1 cellular context compared by ENCODE assay signal in the genomic region with DNA sequence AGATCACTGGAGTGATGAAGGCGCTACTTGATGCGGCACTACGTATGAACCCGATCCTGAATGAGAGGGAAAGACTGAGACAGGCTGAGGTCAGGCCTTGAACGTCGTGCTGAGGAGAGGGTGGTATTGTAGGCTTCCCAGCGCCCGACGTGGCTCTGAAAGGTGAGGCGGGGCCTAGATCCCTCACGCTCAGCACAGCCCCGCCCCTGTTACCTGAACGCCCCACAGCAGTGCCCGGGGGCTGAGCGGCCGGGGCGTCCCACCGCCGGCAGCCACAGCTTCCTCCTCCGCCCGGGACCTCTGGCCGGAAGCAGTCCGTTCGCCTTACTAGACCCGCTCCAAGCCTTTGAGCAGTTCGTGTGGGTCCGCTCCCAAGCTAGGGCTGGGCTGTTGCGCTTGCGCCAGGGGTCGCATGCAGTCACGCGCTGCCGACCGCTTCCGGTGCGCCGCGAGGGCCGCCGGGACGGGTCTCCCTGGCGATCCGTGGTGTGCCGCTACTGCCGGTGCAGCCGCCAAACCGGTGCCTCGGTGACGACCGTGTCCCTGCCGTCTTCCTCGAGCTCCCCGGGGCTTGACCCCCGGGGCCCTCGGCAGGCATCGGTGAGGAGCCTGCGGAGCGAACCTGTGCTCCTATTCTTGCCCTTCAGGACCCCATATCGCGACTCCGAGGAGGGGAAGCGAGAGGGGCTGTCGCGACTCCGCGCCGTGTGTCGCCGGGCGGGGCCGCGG.
TF ChIP-seq lines count a peak whose summit lies in the region.

A gene with protein sequence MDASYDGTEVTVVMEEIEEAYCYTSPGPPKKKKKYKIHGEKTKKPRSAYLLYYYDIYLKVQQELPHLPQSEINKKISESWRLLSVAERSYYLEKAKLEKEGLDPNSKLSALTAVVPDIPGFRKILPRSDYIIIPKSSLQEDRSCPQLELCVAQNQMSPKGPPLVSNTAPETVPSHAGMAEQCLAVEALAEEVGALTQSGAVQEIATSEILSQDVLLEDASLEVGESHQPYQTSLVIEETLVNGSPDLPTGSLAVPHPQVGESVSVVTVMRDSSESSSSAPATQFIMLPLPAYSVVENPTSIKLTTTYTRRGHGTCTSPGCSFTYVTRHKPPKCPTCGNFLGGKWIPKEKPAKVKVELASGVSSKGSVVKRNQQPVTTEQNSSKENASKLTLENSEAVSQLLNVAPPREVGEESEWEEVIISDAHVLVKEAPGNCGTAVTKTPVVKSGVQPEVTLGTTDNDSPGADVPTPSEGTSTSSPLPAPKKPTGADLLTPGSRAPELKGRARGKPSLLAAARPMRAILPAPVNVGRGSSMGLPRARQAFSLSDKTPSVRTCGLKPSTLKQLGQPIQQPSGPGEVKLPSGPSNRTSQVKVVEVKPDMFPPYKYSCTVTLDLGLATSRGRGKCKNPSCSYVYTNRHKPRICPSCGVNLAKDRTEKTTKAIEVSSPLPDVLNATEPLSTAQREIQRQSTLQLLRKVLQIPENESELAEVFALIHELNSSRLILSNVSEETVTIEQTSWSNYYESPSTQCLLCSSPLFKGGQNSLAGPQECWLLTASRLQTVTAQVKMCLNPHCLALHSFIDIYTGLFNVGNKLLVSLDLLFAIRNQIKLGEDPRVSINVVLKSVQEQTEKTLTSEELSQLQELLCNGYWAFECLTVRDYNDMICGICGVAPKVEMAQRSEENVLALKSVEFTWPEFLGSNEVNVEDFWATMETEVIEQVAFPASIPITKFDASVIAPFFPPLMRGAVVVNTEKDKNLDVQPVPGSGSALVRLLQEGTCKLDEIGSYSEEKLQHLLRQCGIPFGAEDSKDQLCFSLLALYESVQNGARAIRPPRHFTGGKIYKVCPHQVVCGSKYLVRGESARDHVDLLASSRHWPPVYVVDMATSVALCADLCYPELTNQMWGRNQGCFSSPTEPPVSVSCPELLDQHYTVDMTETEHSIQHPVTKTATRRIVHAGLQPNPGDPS (N-terminal part only) (plus strand): TSS at position 479 of the 729 bp plus-strand sequence. CDS start 4,114 bp downstream, outside the sequence.
A gene (minus strand): TSS at position 394 of the 729 bp plus-strand sequence. CDS start 4,306 bp downstream, outside the sequence.

TF ChIP-seq in K562, 482 proteins besides CTCF, POLR2A, EP300 and RAD21 (continued from another document and continues in another):
- TF ChIP-seq, protein P1, sequence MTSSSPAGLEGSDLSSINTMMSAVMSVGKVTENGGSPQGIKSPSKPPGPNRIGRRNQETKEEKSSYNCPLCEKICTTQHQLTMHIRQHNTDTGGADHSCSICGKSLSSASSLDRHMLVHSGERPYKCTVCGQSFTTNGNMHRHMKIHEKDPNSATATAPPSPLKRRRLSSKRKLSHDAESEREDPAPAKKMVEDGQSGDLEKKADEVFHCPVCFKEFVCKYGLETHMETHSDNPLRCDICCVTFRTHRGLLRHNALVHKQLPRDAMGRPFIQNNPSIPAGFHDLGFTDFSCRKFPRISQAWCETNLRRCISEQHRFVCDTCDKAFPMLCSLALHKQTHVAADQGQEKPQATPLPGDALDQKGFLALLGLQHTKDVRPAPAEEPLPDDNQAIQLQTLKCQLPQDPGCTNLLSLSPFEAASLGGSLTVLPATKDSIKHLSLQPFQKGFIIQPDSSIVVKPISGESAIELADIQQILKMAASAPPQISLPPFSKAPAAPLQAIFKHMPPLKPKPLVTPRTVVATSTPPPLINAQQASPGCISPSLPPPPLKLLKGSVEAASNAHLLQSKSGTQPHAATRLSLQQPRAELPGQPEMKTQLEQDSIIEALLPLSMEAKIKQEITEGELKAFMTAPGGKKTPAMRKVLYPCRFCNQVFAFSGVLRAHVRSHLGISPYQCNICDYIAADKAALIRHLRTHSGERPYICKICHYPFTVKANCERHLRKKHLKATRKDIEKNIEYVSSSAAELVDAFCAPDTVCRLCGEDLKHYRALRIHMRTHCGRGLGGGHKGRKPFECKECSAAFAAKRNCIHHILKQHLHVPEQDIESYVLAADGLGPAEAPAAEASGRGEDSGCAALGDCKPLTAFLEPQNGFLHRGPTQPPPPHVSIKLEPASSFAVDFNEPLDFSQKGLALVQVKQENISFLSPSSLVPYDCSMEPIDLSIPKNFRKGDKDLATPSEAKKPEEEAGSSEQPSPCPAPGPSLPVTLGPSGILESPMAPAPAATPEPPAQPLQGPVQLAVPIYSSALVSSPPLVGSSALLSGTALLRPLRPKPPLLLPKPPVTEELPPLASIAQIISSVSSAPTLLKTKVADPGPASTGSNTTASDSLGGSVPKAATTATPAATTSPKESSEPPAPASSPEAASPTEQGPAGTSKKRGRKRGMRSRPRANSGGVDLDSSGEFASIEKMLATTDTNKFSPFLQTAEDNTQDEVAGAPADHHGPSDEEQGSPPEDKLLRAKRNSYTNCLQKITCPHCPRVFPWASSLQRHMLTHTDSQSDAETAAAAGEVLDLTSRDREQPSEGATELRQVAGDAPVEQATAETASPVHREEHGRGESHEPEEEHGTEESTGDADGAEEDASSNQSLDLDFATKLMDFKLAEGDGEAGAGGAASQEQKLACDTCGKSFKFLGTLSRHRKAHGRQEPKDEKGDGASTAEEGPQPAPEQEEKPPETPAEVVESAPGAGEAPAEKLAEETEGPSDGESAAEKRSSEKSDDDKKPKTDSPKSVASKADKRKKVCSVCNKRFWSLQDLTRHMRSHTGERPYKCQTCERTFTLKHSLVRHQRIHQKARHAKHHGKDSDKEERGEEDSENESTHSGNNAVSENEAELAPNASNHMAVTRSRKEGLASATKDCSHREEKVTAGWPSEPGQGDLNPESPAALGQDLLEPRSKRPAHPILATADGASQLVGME (CRISPR knock-in tag; IDR thresholded peaks at IDR 0.05): no peak
- TF ChIP-seq, protein P2, sequence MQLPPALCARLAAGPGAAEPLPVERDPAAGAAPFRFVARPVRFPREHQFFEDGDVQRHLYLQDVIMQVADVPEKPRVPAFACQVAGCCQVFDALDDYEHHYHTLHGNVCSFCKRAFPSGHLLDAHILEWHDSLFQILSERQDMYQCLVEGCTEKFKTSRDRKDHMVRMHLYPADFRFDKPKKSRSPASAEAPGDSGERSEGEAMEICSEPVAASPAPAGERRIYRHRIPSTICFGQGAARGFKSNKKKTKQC (CRISPR knock-in tag; IDR thresholded peaks at IDR 0.05): peak; percentile 70; the same call in 1 of the 2 replicates
- TF ChIP-seq, protein P3, sequence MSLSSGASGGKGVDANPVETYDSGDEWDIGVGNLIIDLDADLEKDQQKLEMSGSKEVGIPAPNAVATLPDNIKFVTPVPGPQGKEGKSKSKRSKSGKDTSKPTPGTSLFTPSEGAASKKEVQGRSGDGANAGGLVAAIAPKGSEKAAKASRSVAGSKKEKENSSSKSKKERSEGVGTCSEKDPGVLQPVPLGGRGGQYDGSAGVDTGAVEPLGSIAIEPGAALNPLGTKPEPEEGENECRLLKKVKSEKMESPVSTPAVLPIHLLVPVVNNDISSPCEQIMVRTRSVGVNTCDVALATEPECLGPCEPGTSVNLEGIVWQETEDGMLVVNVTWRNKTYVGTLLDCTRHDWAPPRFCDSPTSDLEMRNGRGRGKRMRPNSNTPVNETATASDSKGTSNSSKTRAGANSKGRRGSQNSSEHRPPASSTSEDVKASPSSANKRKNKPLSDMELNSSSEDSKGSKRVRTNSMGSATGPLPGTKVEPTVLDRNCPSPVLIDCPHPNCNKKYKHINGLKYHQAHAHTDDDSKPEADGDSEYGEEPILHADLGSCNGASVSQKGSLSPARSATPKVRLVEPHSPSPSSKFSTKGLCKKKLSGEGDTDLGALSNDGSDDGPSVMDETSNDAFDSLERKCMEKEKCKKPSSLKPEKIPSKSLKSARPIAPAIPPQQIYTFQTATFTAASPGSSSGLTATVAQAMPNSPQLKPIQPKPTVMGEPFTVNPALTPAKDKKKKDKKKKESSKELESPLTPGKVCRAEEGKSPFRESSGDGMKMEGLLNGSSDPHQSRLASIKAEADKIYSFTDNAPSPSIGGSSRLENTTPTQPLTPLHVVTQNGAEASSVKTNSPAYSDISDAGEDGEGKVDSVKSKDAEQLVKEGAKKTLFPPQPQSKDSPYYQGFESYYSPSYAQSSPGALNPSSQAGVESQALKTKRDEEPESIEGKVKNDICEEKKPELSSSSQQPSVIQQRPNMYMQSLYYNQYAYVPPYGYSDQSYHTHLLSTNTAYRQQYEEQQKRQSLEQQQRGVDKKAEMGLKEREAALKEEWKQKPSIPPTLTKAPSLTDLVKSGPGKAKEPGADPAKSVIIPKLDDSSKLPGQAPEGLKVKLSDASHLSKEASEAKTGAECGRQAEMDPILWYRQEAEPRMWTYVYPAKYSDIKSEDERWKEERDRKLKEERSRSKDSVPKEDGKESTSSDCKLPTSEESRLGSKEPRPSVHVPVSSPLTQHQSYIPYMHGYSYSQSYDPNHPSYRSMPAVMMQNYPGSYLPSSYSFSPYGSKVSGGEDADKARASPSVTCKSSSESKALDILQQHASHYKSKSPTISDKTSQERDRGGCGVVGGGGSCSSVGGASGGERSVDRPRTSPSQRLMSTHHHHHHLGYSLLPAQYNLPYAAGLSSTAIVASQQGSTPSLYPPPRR (CRISPR knock-in tag; IDR thresholded peaks at IDR 0.05; ENCODE audit: borderline replicate concordance): no peak
- peak; percentile 91 for TF ChIP-seq CXXC5 (CRISPR knock-in tag; IDR thresholded peaks at IDR 0.05)
- TF ChIP-seq CBX2 (IDR thresholded peaks at IDR 0.05; ENCODE audit: insufficient read depth, low read length, poor library complexity, severe bottlenecking): no peak
- no peak for TF ChIP-seq BRCA1 (IDR thresholded peaks at IDR 0.05)
- TF ChIP-seq BRCA1 (CRISPR knock-in tag; IDR thresholded peaks at IDR 0.05): no peak
- no peak for TF ChIP-seq CSDE1 (IDR thresholded peaks at IDR 0.05)
- peak; percentile 61 for TF ChIP-seq JUND (IDR thresholded peaks at IDR 0.05; ENCODE audit: borderline replicate concordance, low read depth, low read length)
- TF ChIP-seq JUND (tag; IDR thresholded peaks at IDR 0.05; ENCODE audit: borderline replicate concordance, low read depth, low read length): peak; percentile 51; the same call in 1 of the 3 replicates
- TF ChIP-seq, protein P4, sequence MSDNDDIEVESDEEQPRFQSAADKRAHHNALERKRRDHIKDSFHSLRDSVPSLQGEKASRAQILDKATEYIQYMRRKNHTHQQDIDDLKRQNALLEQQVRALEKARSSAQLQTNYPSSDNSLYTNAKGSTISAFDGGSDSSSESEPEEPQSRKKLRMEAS (CRISPR knock-in tag; IDR thresholded peaks at IDR 0.05): peak; percentile 86
- TF ChIP-seq PML (IDR thresholded peaks at IDR 0.05; ENCODE audit: low read length): no peak; the same call in 1 of the 2 replicates
- no peak for TF ChIP-seq SETDB1 (IDR thresholded peaks at IDR 0.05; ENCODE audit: low read length)
- no peak for TF ChIP-seq DDX20 (tag; IDR thresholded peaks at IDR 0.05; ENCODE audit: low read depth)
- no peak for TF ChIP-seq ZNF212 (CRISPR knock-in tag; IDR thresholded peaks at IDR 0.05)
- TF ChIP-seq, protein P5, sequence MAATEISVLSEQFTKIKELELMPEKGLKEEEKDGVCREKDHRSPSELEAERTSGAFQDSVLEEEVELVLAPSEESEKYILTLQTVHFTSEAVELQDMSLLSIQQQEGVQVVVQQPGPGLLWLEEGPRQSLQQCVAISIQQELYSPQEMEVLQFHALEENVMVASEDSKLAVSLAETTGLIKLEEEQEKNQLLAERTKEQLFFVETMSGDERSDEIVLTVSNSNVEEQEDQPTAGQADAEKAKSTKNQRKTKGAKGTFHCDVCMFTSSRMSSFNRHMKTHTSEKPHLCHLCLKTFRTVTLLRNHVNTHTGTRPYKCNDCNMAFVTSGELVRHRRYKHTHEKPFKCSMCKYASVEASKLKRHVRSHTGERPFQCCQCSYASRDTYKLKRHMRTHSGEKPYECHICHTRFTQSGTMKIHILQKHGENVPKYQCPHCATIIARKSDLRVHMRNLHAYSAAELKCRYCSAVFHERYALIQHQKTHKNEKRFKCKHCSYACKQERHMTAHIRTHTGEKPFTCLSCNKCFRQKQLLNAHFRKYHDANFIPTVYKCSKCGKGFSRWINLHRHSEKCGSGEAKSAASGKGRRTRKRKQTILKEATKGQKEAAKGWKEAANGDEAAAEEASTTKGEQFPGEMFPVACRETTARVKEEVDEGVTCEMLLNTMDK (IDR thresholded peaks at IDR 0.05; ENCODE audit: borderline replicate concordance, insufficient read depth, low read depth, low read length, poor library complexity, severe bottlenecking): peak; percentile 65
- TF ChIP-seq, protein P6, sequence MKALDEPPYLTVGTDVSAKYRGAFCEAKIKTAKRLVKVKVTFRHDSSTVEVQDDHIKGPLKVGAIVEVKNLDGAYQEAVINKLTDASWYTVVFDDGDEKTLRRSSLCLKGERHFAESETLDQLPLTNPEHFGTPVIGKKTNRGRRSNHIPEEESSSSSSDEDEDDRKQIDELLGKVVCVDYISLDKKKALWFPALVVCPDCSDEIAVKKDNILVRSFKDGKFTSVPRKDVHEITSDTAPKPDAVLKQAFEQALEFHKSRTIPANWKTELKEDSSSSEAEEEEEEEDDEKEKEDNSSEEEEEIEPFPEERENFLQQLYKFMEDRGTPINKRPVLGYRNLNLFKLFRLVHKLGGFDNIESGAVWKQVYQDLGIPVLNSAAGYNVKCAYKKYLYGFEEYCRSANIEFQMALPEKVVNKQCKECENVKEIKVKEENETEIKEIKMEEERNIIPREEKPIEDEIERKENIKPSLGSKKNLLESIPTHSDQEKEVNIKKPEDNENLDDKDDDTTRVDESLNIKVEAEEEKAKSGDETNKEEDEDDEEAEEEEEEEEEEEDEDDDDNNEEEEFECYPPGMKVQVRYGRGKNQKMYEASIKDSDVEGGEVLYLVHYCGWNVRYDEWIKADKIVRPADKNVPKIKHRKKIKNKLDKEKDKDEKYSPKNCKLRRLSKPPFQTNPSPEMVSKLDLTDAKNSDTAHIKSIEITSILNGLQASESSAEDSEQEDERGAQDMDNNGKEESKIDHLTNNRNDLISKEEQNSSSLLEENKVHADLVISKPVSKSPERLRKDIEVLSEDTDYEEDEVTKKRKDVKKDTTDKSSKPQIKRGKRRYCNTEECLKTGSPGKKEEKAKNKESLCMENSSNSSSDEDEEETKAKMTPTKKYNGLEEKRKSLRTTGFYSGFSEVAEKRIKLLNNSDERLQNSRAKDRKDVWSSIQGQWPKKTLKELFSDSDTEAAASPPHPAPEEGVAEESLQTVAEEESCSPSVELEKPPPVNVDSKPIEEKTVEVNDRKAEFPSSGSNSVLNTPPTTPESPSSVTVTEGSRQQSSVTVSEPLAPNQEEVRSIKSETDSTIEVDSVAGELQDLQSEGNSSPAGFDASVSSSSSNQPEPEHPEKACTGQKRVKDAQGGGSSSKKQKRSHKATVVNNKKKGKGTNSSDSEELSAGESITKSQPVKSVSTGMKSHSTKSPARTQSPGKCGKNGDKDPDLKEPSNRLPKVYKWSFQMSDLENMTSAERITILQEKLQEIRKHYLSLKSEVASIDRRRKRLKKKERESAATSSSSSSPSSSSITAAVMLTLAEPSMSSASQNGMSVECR (CRISPR knock-in tag; IDR thresholded peaks at IDR 0.05): peak; percentile 85
- TF ChIP-seq SP1 (CRISPR knock-in tag; IDR thresholded peaks at IDR 0.05): peak; percentile 80
- TF ChIP-seq, protein P7, sequence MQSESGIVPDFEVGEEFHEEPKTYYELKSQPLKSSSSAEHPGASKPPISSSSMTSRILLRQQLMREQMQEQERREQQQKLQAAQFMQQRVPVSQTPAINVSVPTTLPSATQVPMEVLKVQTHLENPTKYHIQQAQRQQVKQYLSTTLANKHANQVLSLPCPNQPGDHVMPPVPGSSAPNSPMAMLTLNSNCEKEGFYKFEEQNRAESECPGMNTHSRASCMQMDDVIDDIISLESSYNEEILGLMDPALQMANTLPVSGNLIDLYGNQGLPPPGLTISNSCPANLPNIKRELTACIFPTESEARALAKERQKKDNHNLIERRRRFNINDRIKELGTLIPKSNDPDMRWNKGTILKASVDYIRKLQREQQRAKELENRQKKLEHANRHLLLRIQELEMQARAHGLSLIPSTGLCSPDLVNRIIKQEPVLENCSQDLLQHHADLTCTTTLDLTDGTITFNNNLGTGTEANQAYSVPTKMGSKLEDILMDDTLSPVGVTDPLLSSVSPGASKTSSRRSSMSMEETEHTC (IDR thresholded peaks at IDR 0.05): peak; percentile 99
- no peak for TF ChIP-seq SNRNP70 (optimal IDR thresholded peaks at IDR 0.05; ENCODE audit: low read depth, low read length)
- TF ChIP-seq KLF1 (tag; IDR thresholded peaks at IDR 0.05): peak; percentile 44; the same call in 1 of the 2 replicates
- TF ChIP-seq NR1H2 (CRISPR knock-in tag; IDR thresholded peaks at IDR 0.05): no peak; the same call in 1 of the 2 replicates
- TF ChIP-seq ZNF77 (CRISPR knock-in tag; IDR thresholded peaks at IDR 0.05): 0 out of 2 replicates have a peak, but pooled peaks have one; percentile 16
- peak; percentile 43; the same call in 1 of the 2 replicates for TF ChIP-seq CC2D1A (IDR thresholded peaks at IDR 0.05)
